In the genomic region with DNA sequence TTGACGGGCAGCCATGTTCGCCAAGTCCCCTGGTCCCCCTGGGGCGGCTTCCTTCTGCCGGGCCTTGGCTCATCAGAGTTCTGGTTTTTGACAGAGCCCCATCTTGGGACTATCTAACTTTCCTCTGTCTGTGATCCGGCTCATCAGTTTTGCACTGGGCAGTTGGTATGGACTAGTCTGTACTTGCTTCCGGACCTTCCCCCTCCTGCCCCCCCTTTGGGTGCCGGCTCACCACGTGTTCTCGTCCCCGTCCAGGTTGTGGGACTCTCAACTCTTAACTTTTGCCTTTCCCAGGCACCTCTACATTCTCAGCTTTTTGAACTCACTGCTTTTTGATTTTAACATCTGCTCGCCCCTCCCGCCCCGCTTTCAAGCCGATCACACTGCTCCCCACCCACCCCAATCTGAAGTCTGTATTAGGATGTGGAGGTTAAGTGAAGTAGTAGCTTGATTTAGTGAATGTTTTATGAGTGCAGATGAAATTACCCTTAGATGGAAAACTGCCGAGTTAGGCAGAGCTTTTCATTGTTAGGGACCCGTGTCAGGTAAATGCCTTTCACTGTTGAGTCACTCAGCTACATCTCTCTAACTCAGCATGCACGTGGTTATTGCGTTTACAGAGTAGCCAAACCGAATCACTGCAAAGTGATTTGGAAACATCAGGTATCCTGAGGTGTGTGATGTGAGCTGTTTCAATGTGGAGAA, we compare ENCODE assay signal across 8 cellular contexts. TPM values are rescaled to one million over a fixed set of nuclear protein-coding genes. Genes with fewer than 3 reads are reported as not detected.
A peak's percentile ranks its signal among the peaks of the same experiment; 100 is the strongest.
DNase-seq lines count a peak whose midpoint lies in the region; ATAC-seq and TF ChIP-seq lines count a peak whose summit lies in the region.

No MANE protein-coding gene starts in this region.

- intact Hi-C loops in Caco-2 (cut with micrococcal nuclease; ENCODE audit: unreplicated experiment), result loop anchor here (2.0 kb wide), 1 partner anchor 75 kb away; no protein-coding TSS in a partner anchor

- H3K79me2 ChIP-seq in Karpas-422 (ENCODE audit: low read length), result peaks cover 59% of the 10 kb centered on the region

- peak overlapping the region; percentile 99 for H3K27ac Mint-ChIP-seq in Caco-2 (ENCODE audit: unreplicated experiment)
- H3K27ac Mint-ChIP-seq in activated CD4-positive, alpha-beta T cell treated with anti-CD3 and anti-CD28 coated beads, Interleukin-2, amount 10 ng/mL, durations not matched to agents 7 days and 5 days, result peak overlapping the region; percentile 87

- ATAC-seq in GM21723 (IDR thresholded peaks at IDR 0.05; ENCODE audit: unreplicated experiment) (peak; percentile 26), lung (ENCODE audit: insufficient read depth, low FRiP score) (peak; percentile 15), HG03521 (IDR thresholded peaks at IDR 0.05; ENCODE audit: unreplicated experiment) (no peak)

- no peaks in the 10 kb centered on the region for H3K27me3 ChIP-seq in Caco-2 (replicated peaks; ENCODE audit: control insufficient read depth, insufficient read depth, low read length)
- H3K27me3 ChIP-seq in Karpas-422 (ENCODE audit: low read length), result no peaks in the 10 kb centered on the region
- H3K27me3 ChIP-seq in ectodermal cell (ENCODE audit: control insufficient read depth, insufficient read depth, low read length, poor library complexity, severe bottlenecking), result peaks cover 13% of the 10 kb centered on the region
- H3K27me3 ChIP-seq in lung (ENCODE audit: control insufficient read depth, insufficient read depth), result no peaks in the 10 kb centered on the region

- peaks cover 21% of the 10 kb centered on the region for H3K4me1 Mint-ChIP-seq in Caco-2 (ENCODE audit: low read depth, unreplicated experiment)
- peaks cover 43% of the 10 kb centered on the region for H3K4me1 Mint-ChIP-seq in activated CD4-positive, alpha-beta T cell treated with anti-CD3 and anti-CD28 coated beads, Interleukin-2, amount 10 ng/mL, durations not matched to agents 7 days and 5 days

- POLR2A ChIA-PET in Caco-2 (lab: Charles Lee), result interaction anchor here (0.6 to 3.1 kb wide), 4 partner anchors 10 to 25 kb away, joined by 3 to 46 read pairs (median 6); a partner anchor contains a TSS
- POLR2A ChIA-PET in activated CD4-positive, alpha-beta T cell treated with anti-CD3 and anti-CD28 coated beads, Interleukin-2, amount 10 ng/mL, durations not matched to agents 7 days and 5 days (lab: Charles Lee), result no interaction called here

- H3K9ac ChIP-seq in Karpas-422 (ENCODE audit: low read length), result peak overlapping the region; percentile 98

- no peak overlapping the region for H2AFZ ChIP-seq in Karpas-422 (ENCODE audit: low read length)

- H3K9me3 Mint-ChIP-seq in Caco-2 (ENCODE audit: unreplicated experiment), result no peaks in the 10 kb centered on the region
- H3K9me3 Mint-ChIP-seq in activated CD4-positive, alpha-beta T cell treated with anti-CD3 and anti-CD28 coated beads, Interleukin-2, amount 10 ng/mL, durations not matched to agents 7 days and 5 days, result no peaks in the 10 kb centered on the region

- H3K27me3 Mint-ChIP-seq in Caco-2 (ENCODE audit: insufficient read depth, unreplicated experiment), result no peaks in the 10 kb centered on the region
- H3K27me3 Mint-ChIP-seq in activated CD4-positive, alpha-beta T cell treated with anti-CD3 and anti-CD28 coated beads, Interleukin-2, amount 10 ng/mL, durations not matched to agents 7 days and 5 days, result no peaks in the 10 kb centered on the region

- H3K4me3 Mint-ChIP-seq in Caco-2 (ENCODE audit: unreplicated experiment), result peak overlapping the region; percentile 100
- peak overlapping the region; percentile 86 for H3K4me3 Mint-ChIP-seq in activated CD4-positive, alpha-beta T cell treated with anti-CD3 and anti-CD28 coated beads, Interleukin-2, amount 10 ng/mL, durations not matched to agents 7 days and 5 days

- peak overlapping the region; percentile 83 for H3K4me2 ChIP-seq in Karpas-422 (ENCODE audit: low read depth, low read length, poor library complexity, severe bottlenecking)

- H3K4me3 ChIP-seq in Caco-2 (ENCODE audit: low read depth, low read length) (peak overlapping the region; percentile 99), Karpas-422 (ENCODE audit: low read length) (peak overlapping the region; percentile 88), ectodermal cell (ENCODE audit: insufficient read depth, low read depth, low read length) (peak overlapping the region; percentile 97), lung (peak overlapping the region; percentile 99)

- H4K20me1 ChIP-seq in Karpas-422 (ENCODE audit: insufficient read depth, low read depth, low read length), result peaks cover 49% of the 10 kb centered on the region

- H3K36me3 ChIP-seq in Caco-2 (ENCODE audit: control insufficient read depth, insufficient read depth, low read length) (no peaks in the 10 kb centered on the region), Karpas-422 (ENCODE audit: insufficient read depth, low read length) (peaks cover 17% of the 10 kb centered on the region), ectodermal cell (ENCODE audit: control insufficient read depth, insufficient read depth, low read length) (no peaks in the 10 kb centered on the region), lung (ENCODE audit: control insufficient read depth in 2 of 2, insufficient read depth in 2 of 2, low read length in 2 of 2) (no peaks in the 10 kb centered on the region)

- H3K27ac ChIP-seq in Karpas-422 (ENCODE audit: low read length), result peak overlapping the region; percentile 61
- no peak overlapping the region for H3K27ac ChIP-seq in ectodermal cell (ENCODE audit: insufficient read depth, low read depth, low read length, poor library complexity, severe bottlenecking)
- peak overlapping the region; percentile 83 to 93 for H3K27ac ChIP-seq in lung (ENCODE audit: low read depth in 1 of 2, low read length in 1 of 2)

- H3K9me2 ChIP-seq in Karpas-422 (replicated peaks; ENCODE audit: insufficient read depth, low read length), result no peaks in the 10 kb centered on the region

- DNase-seq in Caco-2 (peak; percentile 55 to 64), Karpas-422 (peak; percentile 82), lung (ENCODE audit: low spot score) (peak; percentile 36)
- peak; percentile 50 for DNase-seq in activated CD4-positive, alpha-beta T cell treated with anti-CD3 and anti-CD28 coated beads, Interleukin-2, amount 10 ng/mL, durations not matched to agents 7 days and 5 days
- peak; percentile 8 to 18 for DNase-seq in stimulated activated CD8-positive, alpha-beta memory T cell treated with anti-CD3 and anti-CD28 coated beads, Interleukin-15, amount 100 ng/mL, for 48 hours (ENCODE audit: low read depth in 2 of 2)

- BruUV-seq in Caco-2 (replicated peaks; lab: Mats Ljungman, UMichigan), result no TSS peak

- H3K9me3 ChIP-seq in Caco-2 (no peaks in the 10 kb centered on the region), Karpas-422 (ENCODE audit: low read length) (no peaks in the 10 kb centered on the region), ectodermal cell (ENCODE audit: control insufficient read depth, low read length) (no peaks in the 10 kb centered on the region), lung (ENCODE audit: control insufficient read depth in 2 of 2, insufficient read depth in 1 of 2, low read length in 1 of 2) (no peaks in the 10 kb centered on the region)

- peaks cover 24% of the 10 kb centered on the region for H3K36me3 Mint-ChIP-seq in Caco-2 (ENCODE audit: insufficient read depth, unreplicated experiment)
- peaks cover 7% of the 10 kb centered on the region for H3K36me3 Mint-ChIP-seq in activated CD4-positive, alpha-beta T cell treated with anti-CD3 and anti-CD28 coated beads, Interleukin-2, amount 10 ng/mL, durations not matched to agents 7 days and 5 days (ENCODE audit: low read depth)

- TF ChIP-seq CTCF in Caco-2 (IDR thresholded peaks at IDR 0.05; ENCODE audit: insufficient read depth in 1 of 2, low read depth in 1 of 2, low read length in 1 of 2, severe bottlenecking in 1 of 2, unreplicated experiment in 1 of 2) (no peak), lung (IDR thresholded peaks at IDR 0.05; ENCODE audit: control extremely low read depth, extremely low read depth) (no peak)

- H3K4me1 ChIP-seq in Caco-2, result peaks cover 13% of the 10 kb centered on the region
- H3K4me1 ChIP-seq in Karpas-422 (ENCODE audit: low read length), result peaks cover 38% of the 10 kb centered on the region
- H3K4me1 ChIP-seq in ectodermal cell (ENCODE audit: control insufficient read depth, insufficient read depth, low read length), result no peaks in the 10 kb centered on the region
- peaks cover 0 to 15% of the 10 kb centered on the region in 2 donors for H3K4me1 ChIP-seq in lung (ENCODE audit: control insufficient read depth in 2 of 2, insufficient read depth in 2 of 2, low read length in 2 of 2)

- 0% methylated on average over 16 to 19 of the region's 19 CpGs for WGBS in ectodermal cell, 2 experiments
- WGBS in lung, 2 donors, result 0 to 1% methylated on average over 19 of the region's 19 CpGs

- CTCF ChIA-PET in Caco-2 (lab: Charles Lee), result interaction anchor here (0.9 kb wide), 1 partner anchor 25 kb away, joined by 3 read pairs; a partner anchor contains a TSS
- CTCF ChIA-PET in activated CD4-positive, alpha-beta T cell treated with anti-CD3 and anti-CD28 coated beads, Interleukin-2, amount 10 ng/mL, durations not matched to agents 7 days and 5 days (lab: Charles Lee), result interaction anchor here (0.6 to 1.5 kb wide), 3 partner anchors 144 to 358 kb away, joined by 3 to 4 read pairs (median 4); a partner anchor contains a TSS

RNA-seq across cellular contexts. Expression of a gene that starts 0.9 kb away (rescaled TPM):
- total RNA-seq in Caco-2 (2022) (117 and 133 TPM in 2 replicates), lung (10 to 100 TPM; 36.9 to 40.2 TPM)
- total RNA-seq in Karpas-422 (2014; rRNA removed; shearing (Covaris generic); ENCODE audit: low replicate concordance), result 65.3 and 77.0 TPM in 2 replicates
- total RNA-seq in activated CD4-positive, alpha-beta T cell treated with anti-CD3 and anti-CD28 coated beads, Interleukin-2, amount 10 ng/mL, durations not matched to agents 7 days and 5 days, result 10 to 100 TPM; 52.9 to 74.6 TPM
- 58.1 TPM for polyA plus RNA-seq in ectodermal cell (2013, experiment 1 of 4)
- 61.9 TPM for polyA plus RNA-seq in ectodermal cell (2013, experiment 2 of 4)
- 34.8 TPM for polyA plus RNA-seq in ectodermal cell (2013, experiment 3 of 4)
- polyA plus RNA-seq in ectodermal cell (2013, experiment 4 of 4), result 39.5 TPM
- 10 to 100 TPM in 1 of 2 donors, 1 to 10 TPM in 1; 8.2 to 19.2 TPM for polyA plus RNA-seq in lung

RNA-seq across cellular contexts. Expression of a gene that starts 25.2 kb away (rescaled TPM):
- total RNA-seq in Caco-2 (2022), result 19.9 and 20.0 TPM in 2 replicates
- total RNA-seq in Karpas-422 (2014; rRNA removed; shearing (Covaris generic); ENCODE audit: low replicate concordance), result 14.8 and 23.1 TPM in 2 replicates
- total RNA-seq in activated CD4-positive, alpha-beta T cell treated with anti-CD3 and anti-CD28 coated beads, Interleukin-2, amount 10 ng/mL, durations not matched to agents 7 days and 5 days, result 10 to 100 TPM; 13.9 to 18.6 TPM
- polyA plus RNA-seq in ectodermal cell (2013, experiment 1 of 4), result 29.3 TPM
- 28.6 TPM for polyA plus RNA-seq in ectodermal cell (2013, experiment 2 of 4)
- polyA plus RNA-seq in ectodermal cell (2013, experiment 3 of 4), result 27.8 TPM
- polyA plus RNA-seq in ectodermal cell (2013, experiment 4 of 4), result 35.4 TPM
- 10 to 100 TPM; 10.5 to 21.1 TPM for total RNA-seq in lung
- 10 to 100 TPM in 1 of 2 donors, 1 to 10 TPM in 1; 9.6 to 30.7 TPM for polyA plus RNA-seq in lung

Comparison
In these comparisons a context has a peak if more than half of its experiments do, and no peak if none do; other contexts are left out.
1. DNase-seq: peak in every context shown above with its lines; median percentile 82 in Karpas-422; 60 in Caco-2; 50 in activated CD4-positive, alpha-beta T cell treated with anti-CD3 and anti-CD28 coated beads, Interleukin-2, amount 10 ng/mL, durations not matched to agents 7 days and 5 days; 36 in lung; 13 in stimulated activated CD8-positive, alpha-beta memory T cell treated with anti-CD3 and anti-CD28 coated beads, Interleukin-15, amount 100 ng/mL, for 48 hours.